20 cellular contexts compared by ENCODE assay signal in the genomic region with DNA sequence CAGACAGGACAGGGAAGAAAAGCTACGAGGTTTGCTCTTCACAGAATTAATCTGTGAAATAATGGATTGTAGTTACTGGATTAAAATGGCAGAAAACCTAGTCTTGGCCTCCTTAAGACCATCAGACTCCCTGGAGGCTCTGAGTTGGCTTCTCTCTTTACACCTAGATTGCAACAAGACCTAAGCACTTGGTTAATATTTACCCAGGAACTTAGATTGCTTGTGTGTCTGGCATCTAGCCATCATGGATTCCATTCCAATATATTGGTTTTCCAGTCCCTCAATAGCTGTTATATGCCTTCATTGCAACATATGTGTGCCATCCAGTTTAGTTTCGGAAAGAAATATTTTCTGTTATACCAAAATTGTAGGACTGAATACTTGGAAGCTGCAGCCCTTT. TPM values are rescaled to one million over a fixed set of nuclear protein-coding genes. Genes with fewer than 3 reads are reported as not detected.
DNase-seq lines count a peak whose midpoint lies in the region; ATAC-seq and TF ChIP-seq lines count a peak whose summit lies in the region.
"Had no signal": no experiment of that assay in that cellular context is flagged by ENCODE, and none has a peak within 500 bp of the region (broad histone marks: within the 10 kb centered on the region; RNA-seq: fewer than 3 reads in every experiment).

No MANE protein-coding gene starts in this region.

- TF ChIP-seq CTCF in LNCaP clone FGC (IDR thresholded peaks at IDR 0.05; ENCODE audit: control insufficient read depth, extremely low read depth, insufficient read depth): no peak
- no peak for TF ChIP-seq CTCF in endodermal cell (conservative IDR thresholded peaks at IDR 0.05)
- no peak for TF ChIP-seq CTCF in psoas muscle (IDR thresholded peaks at IDR 0.05)

- H3K36me3 ChIP-seq in endodermal cell (ENCODE audit: control insufficient read depth, insufficient read depth, low read length) (no peaks in the 10 kb centered on the region), psoas muscle (ENCODE audit: insufficient read depth in 1 of 2, low read depth in 1 of 2) (no peaks in the 10 kb centered on the region)
- H3K36me3 ChIP-seq: neutrophil, suprapubic skin had no signal

- no peak for ATAC-seq in psoas muscle
- ATAC-seq: foreskin keratinocyte, left cardiac atrium had no signal

- intact Hi-C loops in psoas muscle (cut with DNase I): loop anchor here (5.0 kb wide), 3 partner anchors 45 to 245 kb away; no protein-coding TSS in a partner anchor

- H3K27ac Mint-ChIP-seq in endodermal cell: peak overlapping the region; percentile 79

- H3K27ac ChIP-seq in endodermal cell (ENCODE audit: low read depth, low read length): no peak overlapping the region
- peak overlapping the region; percentile 97 for H3K27ac ChIP-seq in psoas muscle
- H3K27ac ChIP-seq: foreskin keratinocyte, neutrophil had no signal

- 90 to 95% methylated on average over 1 to 2 of the region's 2 CpGs for WGBS in endodermal cell (ENCODE audit: insufficient coverage in 1 of 2, insufficient read length in 1 of 2), 2 experiments
- 87 to 95% (median 92%) methylated on average over 2 of the region's 2 CpGs for WGBS in psoas muscle, 3 donors

- H3K9me3 ChIP-seq in endodermal cell (ENCODE audit: control insufficient read depth, low read length) (no peaks in the 10 kb centered on the region), psoas muscle (no peaks in the 10 kb centered on the region)
- H3K9me3 ChIP-seq: neutrophil, suprapubic skin had no signal

- DNase-seq in NCI-H82 (lab: John Stamatoyannopoulos, UW): peak; percentile 11
- no peak for DNase-seq in NCI-H82 treated with DMSO at 0.1 percent for 48 hours (lab: John Stamatoyannopoulos, UW; ENCODE audit: unreplicated experiment)
- peak; percentile 51 for DNase-seq in LNCaP clone FGC (ENCODE audit: low read depth)
- DNase-seq in endodermal cell: no peak
- DNase-seq in psoas muscle: no peak
- no peak for DNase-seq in SHP77 treated with DMSO at 0.1 percent for 48 hours (lab: John Stamatoyannopoulos, UW)
- no peak for DNase-seq in GM03348 (ENCODE audit: low spot score)
- no peak for DNase-seq in SIG-M5 (lab: John Stamatoyannopoulos, UW)
- DNase-seq: activated B cell treated with CpG ODN at 0.5 μM for 24 hours; activated naive CD8-positive, alpha-beta T cell treated with anti-CD3 and anti-CD28 coated beads, Interleukin-2, amount 10 ng/mL, durations not matched to agents 7 days and 5 days; C1 segment of cervical spinal cord; foreskin keratinocyte; Kasumi-1; left cardiac atrium; NCI-H1105; NCI-H2107; NCI-H524; Right ventricle myocardium superior had no signal

- H3K4me1 ChIP-seq in endodermal cell (ENCODE audit: control insufficient read depth, insufficient read depth, low read length): peaks cover 4% of the 10 kb centered on the region
- H3K4me1 ChIP-seq in psoas muscle: peaks cover 20% of the 10 kb centered on the region

- no peak overlapping the region for H3K4me3 ChIP-seq in LNCaP clone FGC (ENCODE audit: low read depth, low read length)
- peak overlapping the region; percentile 83 for H3K4me3 ChIP-seq in endodermal cell (ENCODE audit: low read length)
- H3K4me3 ChIP-seq in psoas muscle: no peak overlapping the region
- H3K4me3 ChIP-seq: suprapubic skin had no signal

- H3K4me1 Mint-ChIP-seq in endodermal cell: peaks cover 15% of the 10 kb centered on the region

- no peaks in the 10 kb centered on the region for H3K9me3 Mint-ChIP-seq in endodermal cell
- H3K9me3 Mint-ChIP-seq: activated naive CD8-positive, alpha-beta T cell treated with anti-CD3 and anti-CD28 coated beads, Interleukin-2, amount 10 ng/mL, durations not matched to agents 7 days and 5 days had no signal

- peaks cover 2% of the 10 kb centered on the region for H3K36me3 Mint-ChIP-seq in endodermal cell (ENCODE audit: low read depth)

- no peaks in the 10 kb centered on the region for H3K27me3 Mint-ChIP-seq in endodermal cell (ENCODE audit: insufficient read depth)
- H3K27me3 Mint-ChIP-seq: activated B cell treated with CpG ODN at 0.5 μM for 24 hours had no signal

- H3K9ac ChIP-seq in endodermal cell (ENCODE audit: extremely low read depth, low read length, poor library complexity, severe bottlenecking): no peak overlapping the region

- H3K4me3 Mint-ChIP-seq in endodermal cell: no peak overlapping the region

- H3K27me3 ChIP-seq in endodermal cell (ENCODE audit: control insufficient read depth, insufficient read depth, low read length, poor library complexity, severe bottlenecking): no peaks in the 10 kb centered on the region
- no peaks in the 10 kb centered on the region for H3K27me3 ChIP-seq in psoas muscle (ENCODE audit: insufficient read depth in 3 of 3, low read length in 2 of 3)
- H3K27me3 ChIP-seq: foreskin keratinocyte, neutrophil, suprapubic skin had no signal

RNA-seq across cellular contexts. Expression of a gene that starts 1.9 kb away (rescaled TPM):
- total RNA-seq in endodermal cell (10 to 100 TPM; 34.3 to 34.4 TPM), psoas muscle (10 to 100 TPM; 25.5 to 45.1 (median 33.0) TPM)
- polyA plus RNA-seq in endodermal cell (2013, experiment 1 of 2): 31.2 TPM
- polyA plus RNA-seq in endodermal cell (2013, experiment 2 of 2): 38.5 TPM
- 10 to 100 TPM in 1 of 3 donors, 1 to 10 TPM in 2; 8.1 to 25.3 (median 8.8) TPM for polyA plus RNA-seq in psoas muscle

Comparison
In these comparisons a context has a peak if more than half of its experiments do, and no peak if none do; other contexts are left out.
1. DNase-seq: peak in NCI-H82 (single experiment) and LNCaP clone FGC (single experiment); none in NCI-H82 treated with DMSO at 0.1 percent for 48 hours (single experiment), endodermal cell (single experiment), psoas muscle (0 of 2), SHP77 treated with DMSO at 0.1 percent for 48 hours (single experiment), GM03348 (single experiment) and SIG-M5 (single experiment).